ENCODE assay signal across 9 cellular contexts in the genomic region with DNA sequence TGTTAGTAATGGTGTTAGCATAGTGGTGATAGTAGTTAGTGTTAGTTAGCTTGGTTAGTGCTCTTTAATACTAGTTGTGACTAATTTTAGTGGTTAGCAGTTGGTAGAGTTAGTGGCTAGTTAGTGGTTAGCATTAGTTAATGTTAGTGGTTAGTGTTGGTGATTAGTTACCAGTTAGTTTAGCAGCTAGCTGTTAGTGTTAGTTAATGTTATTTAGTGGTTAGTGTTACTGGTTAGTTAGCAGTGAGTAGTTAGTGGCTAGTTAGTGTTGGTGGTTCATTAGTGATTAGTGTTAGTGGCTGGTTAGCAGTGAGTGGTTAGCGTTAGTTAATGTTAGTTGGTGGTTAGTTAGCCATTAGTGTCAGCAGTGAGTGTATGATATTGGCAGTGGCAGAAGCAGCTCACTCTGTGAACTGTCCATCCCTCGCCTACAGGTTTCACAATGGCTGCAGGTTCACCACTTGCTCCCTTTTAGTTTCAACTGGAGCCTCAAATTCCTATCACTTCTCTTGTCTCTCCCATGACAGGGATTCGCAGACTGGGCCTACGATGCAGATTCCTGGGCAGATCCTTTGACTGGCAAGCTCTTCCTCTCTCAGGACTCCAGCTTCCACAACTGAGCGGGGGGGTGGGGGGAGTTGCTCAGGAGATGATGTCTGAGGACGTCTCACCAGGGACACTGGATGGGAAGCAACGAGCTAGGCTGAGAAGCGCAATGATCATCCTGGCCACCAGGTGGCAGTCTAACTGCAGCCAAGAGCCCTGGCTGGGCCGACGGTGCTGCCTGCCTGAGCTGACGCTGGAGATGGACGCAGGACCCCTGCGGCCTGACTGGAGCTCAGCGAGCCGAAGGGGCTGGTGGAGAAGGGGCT. TPM values are rescaled to one million over a fixed set of nuclear protein-coding genes. Genes with fewer than 3 reads are reported as not detected.
DNase-seq lines count a peak whose midpoint lies in the region; ATAC-seq, FAIRE-seq and TF ChIP-seq lines count a peak whose summit lies in the region.
"Had no signal": no experiment of that assay in that cellular context is flagged by ENCODE, and none has a peak within 500 bp of the region (broad histone marks: within the 10 kb centered on the region; RNA-seq: fewer than 3 reads in every experiment).

No MANE protein-coding gene starts in this region.

- peak; percentile 60 for FAIRE-seq in G401.6 (lab: Jason Lieb, UNC)

- ATAC-seq in GM21737 (IDR thresholded peaks at IDR 0.05; ENCODE audit: unreplicated experiment), result peak; percentile 91
- peak; percentile 38 for ATAC-seq in thoracic aorta (ENCODE audit: insufficient number of reproducible peaks, low FRiP score, low read depth)

- peaks cover 6 to 20% of the 10 kb centered on the region in 2 donors for H3K4me1 ChIP-seq in thoracic aorta (ENCODE audit: control insufficient read depth in 1 of 2, low read depth in 2 of 2)

- H3K4me3 ChIP-seq in Jurkat, Clone E6-1 (ENCODE audit: low read length), result no peak overlapping the region
- H3K4me3 ChIP-seq in foreskin fibroblast (ENCODE audit: low read depth in 1 of 2, low read length in 2 of 2) (no peak overlapping the region), thoracic aorta (peak overlapping the region; percentile 65)

- H3K9me3 ChIP-seq in thoracic aorta, result no peaks in the 10 kb centered on the region

- no peaks in the 10 kb centered on the region for H3K27me3 ChIP-seq in thoracic aorta (replicated peaks; ENCODE audit: insufficient read depth)

- H3K36me3 ChIP-seq in thoracic aorta, result no peaks in the 10 kb centered on the region

- DNase-seq in Jurkat, Clone E6-1 (ENCODE audit: low read depth, low spot score), result peak; percentile 52
- DNase-seq in RKO (ENCODE audit: low spot score) (peak; percentile 71), foreskin fibroblast (peak; percentile 68 to 92), occipital lobe (lab: John Stamatoyannopoulos, UW) (peak; percentile 60), thoracic aorta (ENCODE audit: low spot score) (peak; percentile 28)
- peak; percentile 57 for DNase-seq in activated T-helper 1 cell treated with anti-CD3 and anti-CD28 coated beads, Interleukin-2, amount 50 U/mL, for 16 hours (ENCODE audit: low read depth in 1 of 2, low spot score in 1 of 2)

- TF ChIP-seq CTCF in foreskin fibroblast (IDR thresholded peaks at IDR 0.05; ENCODE audit: low read depth, low read length) (peak; percentile 91), thoracic aorta (IDR thresholded peaks at IDR 0.05) (peak; percentile 99)

- H3K27ac ChIP-seq in thoracic aorta, result no peak overlapping the region

RNA-seq across cellular contexts. Expression of gene GHRHR, which starts 19.5 kb away (rescaled TPM):
- not detected for polyA plus RNA-seq in Jurkat, Clone E6-1 (2012; ENCODE audit: insufficient read depth, insufficient read length)
- total RNA-seq in occipital lobe (not detected), thoracic aorta (not detected)
- total RNA-seq: skeletal muscle tissue had no signal

Comparison
In these comparisons a context has a peak if more than half of its experiments do, and no peak if none do; other contexts are left out.
1. DNase-seq: peak in every context shown above with its lines; median percentile 80 in foreskin fibroblast; 71 in RKO; 60 in occipital lobe; 57 in activated T-helper 1 cell treated with anti-CD3 and anti-CD28 coated beads, Interleukin-2, amount 50 U/mL, for 16 hours; 52 in Jurkat, Clone E6-1; 28 in thoracic aorta.